ENCODE assay signal across 21 cellular contexts in the genomic region with DNA sequence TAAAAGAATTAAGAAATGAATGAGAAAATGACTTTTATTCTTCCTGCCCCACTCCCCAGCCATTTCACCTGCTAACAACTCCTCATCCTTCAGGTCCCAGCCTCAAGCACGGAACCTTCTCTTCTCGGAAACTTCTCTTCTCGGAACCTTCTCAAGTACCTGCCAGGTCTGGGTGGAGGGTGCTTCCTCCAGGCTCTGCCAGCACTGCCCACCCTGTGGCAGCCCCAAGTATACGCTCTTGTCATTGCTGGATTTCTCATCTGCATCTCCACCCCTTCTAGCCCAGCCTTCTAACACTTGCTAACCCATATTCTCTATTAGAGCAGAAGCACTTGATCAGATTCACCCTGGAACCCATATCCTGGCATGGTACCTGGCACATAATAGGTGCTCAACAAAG. TPM values are rescaled to one million over a fixed set of nuclear protein-coding genes. Genes with fewer than 3 reads are reported as not detected.
A peak's percentile ranks its signal among the peaks of the same experiment; 100 is the strongest.
DNase-seq lines count a peak whose midpoint lies in the region; ATAC-seq and TF ChIP-seq lines count a peak whose summit lies in the region.
"Had no signal": no experiment of that assay in that cellular context is flagged by ENCODE, and none has a peak within 500 bp of the region (broad histone marks: within the 10 kb centered on the region; RNA-seq: fewer than 3 reads in every experiment).

No MANE protein-coding gene starts in this region.

- no peak for DNase-seq in activated naive CD8-positive, alpha-beta T cell treated with anti-CD3 and anti-CD28 coated beads, Interleukin-2, amount 50 U/mL, for 24 hours
- DNase-seq in chondrocyte (ENCODE audit: low spot score) (peak; percentile 21), nephron progenitor cell (no peak), upper lobe of right lung (peak; percentile 25), GM23338 (ENCODE audit: low spot score) (no peak)
- no peak for DNase-seq in activated T-cell treated with anti-CD3 and anti-CD28 coated beads, Interleukin-2, amount 50 U/mL, for 4 hours
- DNase-seq: GDM1, H7, HFFc6, KBM-7, MM.1S, NCI-H1048, NCI-H1417 treated with DMSO at 0.1 percent for 48 hours, NCI-H187, NCI-H2107, NCI-H446 treated with DMSO at 0.1 percent for 48 hours, NCI-H526 treated with DMSO at 0.1 percent for 48 hours, Right ventricle myocardium superior had no signal

- no peak overlapping the region for H3K4me2 ChIP-seq in GM23338

- H3K4me1 ChIP-seq in upper lobe of right lung (peaks cover 14% of the 10 kb centered on the region), GM23338 (ENCODE audit: insufficient read depth) (no peaks in the 10 kb centered on the region)

- H3K79me2 ChIP-seq in GM23338 (replicated peaks; ENCODE audit: insufficient read depth), result no peaks in the 10 kb centered on the region

- H3F3A ChIP-seq in GM23338 (replicated peaks; ENCODE audit: low read depth), result no peaks in the 10 kb centered on the region

- H3K36me3 ChIP-seq in upper lobe of right lung (no peaks in the 10 kb centered on the region), GM23338 (ENCODE audit: insufficient read depth) (no peaks in the 10 kb centered on the region)

- no peaks in the 10 kb centered on the region for H3K27me3 ChIP-seq in upper lobe of right lung
- H3K27me3 ChIP-seq in GM23338 (ENCODE audit: insufficient read depth), result peaks cover 30% of the 10 kb centered on the region

- no peak overlapping the region for H3K4me3 ChIP-seq in upper lobe of right lung
- H3K4me3 ChIP-seq in GM23338, result no peak overlapping the region

- no peaks in the 10 kb centered on the region for H3K9me3 Mint-ChIP-seq in activated naive CD8-positive, alpha-beta T cell (ENCODE audit: low read depth)
- H3K9me3 Mint-ChIP-seq in activated naive CD8-positive, alpha-beta T cell treated with anti-CD3 and anti-CD28 coated beads, Interleukin-2, amount 50 U/mL, for 24 hours, result no peaks in the 10 kb centered on the region
- H3K9me3 Mint-ChIP-seq in chondrocyte (ENCODE audit: low read depth) (no peaks in the 10 kb centered on the region), nephron progenitor cell (no peaks in the 10 kb centered on the region), GM23338 (no peaks in the 10 kb centered on the region; the same call in 2 of the 3 replicates)
- no peaks in the 10 kb centered on the region for H3K9me3 Mint-ChIP-seq in activated T-cell treated with anti-CD3 and anti-CD28 coated beads, Interleukin-2, amount 50 U/mL, for 4 hours
- H3K9me3 Mint-ChIP-seq: HFFc6 had no signal

- no peaks in the 10 kb centered on the region for H3K9me3 ChIP-seq in upper lobe of right lung

- H3K27me3 Mint-ChIP-seq in activated naive CD8-positive, alpha-beta T cell, result no peaks in the 10 kb centered on the region
- H3K27me3 Mint-ChIP-seq in activated naive CD8-positive, alpha-beta T cell treated with anti-CD3 and anti-CD28 coated beads, Interleukin-2, amount 50 U/mL, for 24 hours, result peaks cover 7% of the 10 kb centered on the region
- peaks cover 3% of the 10 kb centered on the region for H3K27me3 Mint-ChIP-seq in chondrocyte (ENCODE audit: low read depth)
- peaks cover 45% of the 10 kb centered on the region for H3K27me3 Mint-ChIP-seq in nephron progenitor cell (ENCODE audit: low read depth, poor library complexity)
- H3K27me3 Mint-ChIP-seq in activated T-cell treated with anti-CD3 and anti-CD28 coated beads, Interleukin-2, amount 50 U/mL, for 4 hours (ENCODE audit: low read depth), result no peaks in the 10 kb centered on the region
- peaks cover 19% of the 10 kb centered on the region for H3K27me3 Mint-ChIP-seq in GM23338 (ENCODE audit: insufficient read depth, low read depth, poor library complexity)

- H3K36me3 Mint-ChIP-seq in activated naive CD8-positive, alpha-beta T cell, result no peaks in the 10 kb centered on the region
- no peaks in the 10 kb centered on the region for H3K36me3 Mint-ChIP-seq in activated naive CD8-positive, alpha-beta T cell treated with anti-CD3 and anti-CD28 coated beads, Interleukin-2, amount 50 U/mL, for 24 hours (ENCODE audit: low read depth)
- H3K36me3 Mint-ChIP-seq in chondrocyte (ENCODE audit: low read depth), result no peaks in the 10 kb centered on the region
- H3K36me3 Mint-ChIP-seq in nephron progenitor cell (ENCODE audit: low read depth), result no peaks in the 10 kb centered on the region
- H3K36me3 Mint-ChIP-seq in activated T-cell treated with anti-CD3 and anti-CD28 coated beads, Interleukin-2, amount 50 U/mL, for 4 hours (ENCODE audit: insufficient read depth), result no peaks in the 10 kb centered on the region
- no peaks in the 10 kb centered on the region; the same call in 2 of the 3 replicates for H3K36me3 Mint-ChIP-seq in GM23338 (ENCODE audit: low read depth)

- no peak overlapping the region for H3K4me3 Mint-ChIP-seq in activated naive CD8-positive, alpha-beta T cell
- no peak overlapping the region for H3K4me3 Mint-ChIP-seq in activated naive CD8-positive, alpha-beta T cell treated with anti-CD3 and anti-CD28 coated beads, Interleukin-2, amount 50 U/mL, for 24 hours
- H3K4me3 Mint-ChIP-seq in chondrocyte (ENCODE audit: unreplicated experiment) (no peak overlapping the region), nephron progenitor cell (no peak overlapping the region), GM23338 (no peak overlapping the region)
- H3K4me3 Mint-ChIP-seq in activated T-cell treated with anti-CD3 and anti-CD28 coated beads, Interleukin-2, amount 50 U/mL, for 4 hours, result no peak overlapping the region
- H3K4me3 Mint-ChIP-seq: HFFc6 had no signal

- H4K20me1 ChIP-seq in GM23338 (replicated peaks; ENCODE audit: insufficient read depth), result no peaks in the 10 kb centered on the region

- H3K9me2 ChIP-seq in GM23338 (ENCODE audit: insufficient read depth), result no peaks in the 10 kb centered on the region

- no peak for TF ChIP-seq CTCF in chondrocyte (IDR thresholded peaks at IDR 0.05)
- TF ChIP-seq CTCF in nephron progenitor cell (IDR thresholded peaks at IDR 0.05), result no peak
- no peak for TF ChIP-seq CTCF in upper lobe of right lung (IDR thresholded peaks at IDR 0.05)
- no peak for TF ChIP-seq CTCF in GM23338 (conservative IDR thresholded peaks at IDR 0.05; ENCODE audit: low read depth in 2 of 2)

- no peak overlapping the region for H3K27ac ChIP-seq in upper lobe of right lung
- no peak overlapping the region for H3K27ac ChIP-seq in GM23338 (ENCODE audit: low read depth)
- H3K27ac ChIP-seq: C4-2B had no signal

- H3K27ac Mint-ChIP-seq in activated naive CD8-positive, alpha-beta T cell, result peak overlapping the region; percentile 47
- no peak overlapping the region for H3K27ac Mint-ChIP-seq in activated naive CD8-positive, alpha-beta T cell treated with anti-CD3 and anti-CD28 coated beads, Interleukin-2, amount 50 U/mL, for 24 hours
- no peak overlapping the region for H3K27ac Mint-ChIP-seq in chondrocyte (ENCODE audit: unreplicated experiment)
- peak overlapping the region; percentile 27 for H3K27ac Mint-ChIP-seq in nephron progenitor cell
- H3K27ac Mint-ChIP-seq in GM23338, result no peak overlapping the region
- H3K27ac Mint-ChIP-seq: HFFc6 had no signal

- intact Hi-C loops in upper lobe of right lung (cut with DNase I), result no loop called here

- H3K4me1 Mint-ChIP-seq in activated naive CD8-positive, alpha-beta T cell (ENCODE audit: low read depth), result peaks cover 16% of the 10 kb centered on the region
- peaks cover 24% of the 10 kb centered on the region for H3K4me1 Mint-ChIP-seq in activated naive CD8-positive, alpha-beta T cell treated with anti-CD3 and anti-CD28 coated beads, Interleukin-2, amount 50 U/mL, for 24 hours
- H3K4me1 Mint-ChIP-seq in chondrocyte (ENCODE audit: low read depth), result peaks cover 20% of the 10 kb centered on the region
- peaks cover 21% of the 10 kb centered on the region for H3K4me1 Mint-ChIP-seq in nephron progenitor cell
- H3K4me1 Mint-ChIP-seq in activated T-cell treated with anti-CD3 and anti-CD28 coated beads, Interleukin-2, amount 50 U/mL, for 4 hours (ENCODE audit: low read depth), result peaks cover 19% of the 10 kb centered on the region
- H3K4me1 Mint-ChIP-seq in GM23338, result peaks cover 3% of the 10 kb centered on the region; the same call in 1 of the 3 replicates

- no peak overlapping the region for H2AFZ ChIP-seq in GM23338

- no peak for ATAC-seq in activated naive CD8-positive, alpha-beta T cell treated with anti-CD3 and anti-CD28 coated beads, Interleukin-2, amount 50 U/mL, for 24 hours
- ATAC-seq in upper lobe of right lung, result no peak
- no peak for ATAC-seq in activated T-cell treated with anti-CD3 and anti-CD28 coated beads, Interleukin-2, amount 50 U/mL, for 4 hours
- ATAC-seq in HG02870 (IDR thresholded peaks at IDR 0.05; ENCODE audit: unreplicated experiment), result no peak
- ATAC-seq in GM23338, result no peak

TF ChIP-seq in GM23338, 12 proteins besides CTCF, POLR2A, EP300 and RAD21 (continues in another document):
- no peak for TF ChIP-seq NANOG (IDR thresholded peaks at IDR 0.05; ENCODE audit: borderline replicate concordance)
- no peak for TF ChIP-seq STAT1 (IDR thresholded peaks at IDR 0.05; ENCODE audit: unreplicated experiment)
- no peak for TF ChIP-seq EZH2phosphoT487 (IDR thresholded peaks at IDR 0.05; ENCODE audit: unreplicated experiment)

RNA-seq across cellular contexts. Expression of gene IFFO2, which starts 3.9 kb away (rescaled TPM):
- total RNA-seq in chondrocyte, result 13.9 to 18.9 TPM (median 18.8 TPM) in 3 replicates
- 15.4 TPM for total RNA-seq in upper lobe of right lung
- total RNA-seq in activated T-cell treated with anti-CD3 and anti-CD28 coated beads, Interleukin-2, amount 50 U/mL, for 4 hours, result 10 to 100 TPM; 36.0 to 47.6 (median 36.1) TPM
- 7.5 and 13.2 TPM in 2 replicates for total RNA-seq in GM23338 (2014; rRNA removed; shearing (Covaris generic))
- 0.71 and 1.5 TPM in 2 replicates for polyA plus RNA-seq in GM23338 (2016; fragmentation: Nextera tagmentation; extraction: Ambion mirVana)

RNA-seq across cellular contexts. Expression of gene ALDH4A1, which starts 58.1 kb away (rescaled TPM):
- total RNA-seq in chondrocyte, result 9.3 to 15.0 TPM (median 14.2 TPM) in 3 replicates
- total RNA-seq in upper lobe of right lung, result 11.8 TPM
- 1 to 10 TPM; 4.2 to 4.6 (median 4.4) TPM for total RNA-seq in activated T-cell treated with anti-CD3 and anti-CD28 coated beads, Interleukin-2, amount 50 U/mL, for 4 hours
- 33.8 and 36.9 TPM in 2 replicates for total RNA-seq in GM23338 (2014; rRNA removed; shearing (Covaris generic))
- polyA plus RNA-seq in GM23338 (2016; fragmentation: Nextera tagmentation; extraction: Ambion mirVana), result 11.3 and 13.5 TPM in 2 replicates

Comparison
In these comparisons a context has a peak if more than half of its experiments do, and no peak if none do; other contexts are left out.
1. H3K27ac Mint-ChIP-seq: peak in activated naive CD8-positive, alpha-beta T cell (single experiment) and nephron progenitor cell (single experiment); none in activated naive CD8-positive, alpha-beta T cell treated with anti-CD3 and anti-CD28 coated beads, Interleukin-2, amount 50 U/mL, for 24 hours (single experiment), chondrocyte (single experiment) and GM23338 (single experiment).
2. DNase-seq: peak in chondrocyte (single experiment) and upper lobe of right lung (single experiment); none in activated naive CD8-positive, alpha-beta T cell treated with anti-CD3 and anti-CD28 coated beads, Interleukin-2, amount 50 U/mL, for 24 hours (single experiment), nephron progenitor cell (single experiment), activated T-cell treated with anti-CD3 and anti-CD28 coated beads, Interleukin-2, amount 50 U/mL, for 4 hours (single experiment) and GM23338 (single experiment).